ENCODE assay signal across 14 cellular contexts in genomic region chr6:109240370-109241084, GRCh38.
DNase-seq lines count a peak whose midpoint lies in the region; TF ChIP-seq lines count a peak whose summit lies in the region.
"Had no signal": no experiment of that assay in that cellular context is flagged by ENCODE, and none has a peak within 500 bp of the region (broad histone marks: within the 10 kb centered on the region; RNA-seq: fewer than 3 reads in every experiment).

No MANE protein-coding gene starts in this region.

- peak overlapping the region in 1 of 2 experiments; percentile 51 for H3K14ac ChIP-seq in mesenchymal stem cell (ENCODE audit: low read length in 2 of 2)

- peak overlapping the region; percentile 45 for H4K8ac ChIP-seq in mesenchymal stem cell (ENCODE audit: low read length)

- H2BK12ac ChIP-seq in mesenchymal stem cell (ENCODE audit: low read length in 2 of 2) = peak overlapping the region in 1 of 2 experiments; percentile 80

- H3K4me2 ChIP-seq in mesenchymal stem cell (ENCODE audit: low read length, poor library complexity, severe bottlenecking) = no peak overlapping the region

- TF ChIP-seq POLR2A in testis (IDR thresholded peaks at IDR 0.05) = no peak

- H3K27ac ChIP-seq in mesenchymal stem cell (ENCODE audit: low read length, poor library complexity, severe bottlenecking) (no peak overlapping the region), testis (peak overlapping the region; percentile 62 to 75)
- H3K27ac ChIP-seq: 22Rv1 had no signal

- H3K36me3 ChIP-seq in adipocyte (ENCODE audit: control insufficient read depth, insufficient read depth, low read length, severe bottlenecking) = no peaks in the 10 kb centered on the region
- no peaks in the 10 kb centered on the region for H3K36me3 ChIP-seq in mesenchymal stem cell (ENCODE audit: control insufficient read depth in 1 of 2, insufficient read depth in 2 of 2, low read depth in 1 of 2, low read length in 2 of 2)
- H3K36me3 ChIP-seq in testis (ENCODE audit: low read depth, missing control alignments) = no peaks in the 10 kb centered on the region

- H3K18ac ChIP-seq in mesenchymal stem cell (ENCODE audit: low read depth in 1 of 2, low read length in 2 of 2) = peak overlapping the region in 1 of 2 experiments; percentile 61

- intact Hi-C loops in testis (cut with DNase I; ENCODE audit: low total_unique reads) = no loop called here

- no peak overlapping the region for H2AFZ ChIP-seq in mesenchymal stem cell (ENCODE audit: low read depth, low read length)

- no peaks in the 10 kb centered on the region for H3K79me1 ChIP-seq in mesenchymal stem cell (replicated peaks; ENCODE audit: low read length, poor library complexity, severe bottlenecking)

- H3K9me3 ChIP-seq in adipocyte (ENCODE audit: control insufficient read depth, low read length) (no peaks in the 10 kb centered on the region), mesenchymal stem cell (ENCODE audit: control insufficient read depth, low read length) (no peaks in the 10 kb centered on the region), testis (no peaks in the 10 kb centered on the region)

- H4K91ac ChIP-seq in mesenchymal stem cell (ENCODE audit: low read length) = peak overlapping the region; percentile 11

- H3K9ac ChIP-seq in adipocyte (ENCODE audit: low read length) (peak overlapping the region; percentile 50), mesenchymal stem cell (ENCODE audit: low read length) (peak overlapping the region; percentile 82)

- H2AK5ac ChIP-seq in mesenchymal stem cell (ENCODE audit: low read length, severe bottlenecking) = no peak overlapping the region

- no peak for TF ChIP-seq CTCF in testis (IDR thresholded peaks at IDR 0.05)

- no peak overlapping the region for H2BK120ac ChIP-seq in mesenchymal stem cell (ENCODE audit: low read depth, low read length)

- 79% methylated on average over 6 of the region's 7 CpGs for WGBS in mesenchymal stem cell
- 61 to 74% methylated on average over 7 of the region's 7 CpGs for WGBS in testis, 2 donors

- H3K27me3 ChIP-seq in adipocyte (replicated peaks; ENCODE audit: control insufficient read depth, insufficient read depth, low read length) (no peaks in the 10 kb centered on the region), mesenchymal stem cell (ENCODE audit: control insufficient read depth in 1 of 2, insufficient read depth in 1 of 2, low read length in 2 of 2) (no peaks in the 10 kb centered on the region), testis (no peaks in the 10 kb centered on the region)

- no peak overlapping the region for H2BK15ac ChIP-seq in mesenchymal stem cell (ENCODE audit: low read depth, poor library complexity, severe bottlenecking)

- H2BK5ac ChIP-seq in mesenchymal stem cell (ENCODE audit: low read depth, low read length, poor library complexity, severe bottlenecking) = no peak overlapping the region

- no peak overlapping the region for H3K23ac ChIP-seq in mesenchymal stem cell (ENCODE audit: low read length in 2 of 2)

- H3K4me3 ChIP-seq in adipocyte (ENCODE audit: low read length) = no peak overlapping the region
- H3K4me3 ChIP-seq in mesenchymal stem cell (ENCODE audit: insufficient read depth in 1 of 2, low read depth in 1 of 2, low read length in 2 of 2) = peak overlapping the region in 1 of 2 experiments; percentile 21
- no peak overlapping the region for H3K4me3 ChIP-seq in testis
- H3K4me3 ChIP-seq: lung had no signal

- H3K4ac ChIP-seq in mesenchymal stem cell (ENCODE audit: low read depth in 1 of 2, low read length in 2 of 2) = peak overlapping the region in 1 of 2 experiments; percentile 11

- DNase-seq in DMS53 (lab: John Stamatoyannopoulos, UW) (peak; percentile 3), DMS53 treated with DMSO at 0.1 percent for 48 hours (lab: John Stamatoyannopoulos, UW; ENCODE audit: unreplicated experiment) (no peak), adipocyte (ENCODE audit: low read depth) (no peak), mesenchymal stem cell (peak; percentile 18), testis (no peak), NCI-H1930 (lab: John Stamatoyannopoulos, UW) (no peak), C1 segment of cervical spinal cord (lab: John Stamatoyannopoulos, UW) (no peak), cortex of kidney (lab: John Stamatoyannopoulos, UW) (no peak)
- DNase-seq: activated CD8-positive, alpha-beta memory T cell treated with anti-CD3 and anti-CD28 coated beads, Interleukin-2, amount 10 ng/mL, durations not matched to agents 7 days and 5 days; effector CD8-positive, alpha-beta T cell; NCI-H1417 treated with DMSO at 0.1 percent for 48 hours; NCI-H748 treated with DMSO at 0.1 percent for 48 hours had no signal

- peaks cover 77% of the 10 kb centered on the region for H3K4me1 ChIP-seq in adipocyte (ENCODE audit: control insufficient read depth, insufficient read depth, low read length)
- H3K4me1 ChIP-seq in mesenchymal stem cell (ENCODE audit: control insufficient read depth, insufficient read depth, low read depth, low read length) = peaks cover 2% of the 10 kb centered on the region
- peaks cover 15% of the 10 kb centered on the region for H3K4me1 ChIP-seq in testis

Comparison
In these comparisons a context has a peak if more than half of its experiments do, and no peak if none do; other contexts are left out.
1. DNase-seq: peak in DMS53 (single experiment) and mesenchymal stem cell (single experiment); none in DMS53 treated with DMSO at 0.1 percent for 48 hours (single experiment), adipocyte (single experiment), testis (single experiment), NCI-H1930 (0 of 2), C1 segment of cervical spinal cord (0 of 14) and cortex of kidney (single experiment).